ENCODE assay signal across 12 cellular contexts in the genomic region with DNA sequence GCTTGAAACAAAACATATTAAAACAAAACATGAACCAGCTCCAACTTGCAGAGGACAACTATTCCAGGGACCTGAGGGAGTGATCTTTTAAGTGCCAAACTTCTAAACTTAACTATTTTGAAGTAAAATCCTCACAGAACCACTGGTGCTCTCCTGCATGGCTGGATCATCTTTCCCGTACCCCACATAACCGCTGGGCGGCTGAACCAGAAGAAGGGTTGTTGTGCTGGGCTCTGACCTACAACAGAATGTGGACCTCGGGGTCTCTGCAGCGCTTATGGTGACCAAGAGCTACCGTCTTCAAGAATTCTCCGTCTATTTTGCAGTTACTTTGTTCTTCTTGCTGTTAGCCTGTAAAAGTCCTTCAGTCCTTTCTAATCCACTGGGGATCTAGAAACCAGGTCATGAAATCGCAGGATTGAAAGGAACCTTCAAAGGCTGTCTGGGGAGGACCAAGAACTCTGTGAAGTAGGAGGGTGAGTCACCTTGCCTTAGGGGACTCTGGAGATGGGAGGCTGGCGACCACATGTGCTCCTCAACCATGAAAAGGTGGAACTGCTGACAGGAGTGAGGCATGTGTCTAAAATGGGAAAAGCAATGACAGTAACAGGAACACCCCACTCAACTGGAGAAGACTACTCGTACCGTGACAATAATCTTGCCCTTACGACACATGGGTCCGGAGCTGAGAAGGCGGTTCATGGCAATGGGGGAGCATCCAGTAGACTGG. TPM values are rescaled to one million over a fixed set of nuclear protein-coding genes. Genes with fewer than 3 reads are reported as not detected.
DNase-seq lines count a peak whose midpoint lies in the region; ATAC-seq and TF ChIP-seq lines count a peak whose summit lies in the region.
"Had no signal": no experiment of that assay in that cellular context is flagged by ENCODE, and none has a peak within 500 bp of the region (broad histone marks: within the 10 kb centered on the region; RNA-seq: fewer than 3 reads in every experiment).

No MANE protein-coding gene starts in this region.

- H3K27me3 ChIP-seq in foreskin keratinocyte, result no peaks in the 10 kb centered on the region
- H3K27me3 ChIP-seq: upper lobe of right lung had no signal

- H3K27me3 Mint-ChIP-seq in natural killer cell (ENCODE audit: low read depth in 2 of 2) (no peaks in the 10 kb centered on the region), WTC11 (ENCODE audit: low read depth) (no peaks in the 10 kb centered on the region)
- H3K27me3 Mint-ChIP-seq in natural killer cell treated with Interleukin-12 subunit alpha and Interleukin-12 subunit beta and Interleukin-15 and Interleukin-18, amount 100 ng/mL, for 72 hours, result no peaks in the 10 kb centered on the region

- H3K9me3 Mint-ChIP-seq in natural killer cell (no peaks in the 10 kb centered on the region), WTC11 (no peaks in the 10 kb centered on the region)
- no peaks in the 10 kb centered on the region for H3K9me3 Mint-ChIP-seq in natural killer cell treated with Interleukin-12 subunit alpha and Interleukin-12 subunit beta and Interleukin-15 and Interleukin-18, amount 100 ng/mL, for 72 hours
- H3K9me3 Mint-ChIP-seq: activated naive CD4-positive, alpha-beta T cell treated with anti-CD3 and anti-CD28 coated beads for 36 hours had no signal

- POLR2A ChIA-PET in WTC11 (lab: Charles Lee), result interaction anchor here (0.5 kb wide), 1 partner anchor 430 kb away, joined by 3 read pairs; no protein-coding TSS in a partner anchor

- TF ChIP-seq CTCF in natural killer cell (IDR thresholded peaks at IDR 0.05) (no peak), WTC11 (IDR thresholded peaks at IDR 0.05) (no peak), foreskin keratinocyte (conservative IDR thresholded peaks at IDR 0.05) (no peak)

- DNase-seq in natural killer cell, result no peak
- DNase-seq in natural killer cell treated with Interleukin-12 subunit alpha and Interleukin-12 subunit beta and Interleukin-15 and Interleukin-18, amount 100 ng/mL, for 72 hours (ENCODE audit: low spot score), result no peak
- DNase-seq in WTC11 (ENCODE audit: low spot score), result no peak
- peak in 1 of 2 donors; percentile 65 for DNase-seq in foreskin keratinocyte
- DNase-seq in NCI-H1694 treated with DMSO at 0.1 percent for 48 hours (lab: John Stamatoyannopoulos, UW), result no peak
- no peak for DNase-seq in left colon
- DNase-seq: activated naive CD4-positive, alpha-beta T cell treated with anti-CD3 and anti-CD28 coated beads for 36 hours; effector CD8-positive, alpha-beta T cell had no signal

- H3K27ac Mint-ChIP-seq in natural killer cell, result peak overlapping the region; percentile 63 to 75
- H3K27ac Mint-ChIP-seq in natural killer cell treated with Interleukin-12 subunit alpha and Interleukin-12 subunit beta and Interleukin-15 and Interleukin-18, amount 100 ng/mL, for 72 hours, result peak overlapping the region in 1 of 2 donors; percentile 26
- peak overlapping the region; percentile 20 for H3K27ac Mint-ChIP-seq in WTC11
- H3K27ac Mint-ChIP-seq: activated naive CD4-positive, alpha-beta T cell treated with anti-CD3 and anti-CD28 coated beads for 36 hours had no signal

- H3K4me1 ChIP-seq in foreskin keratinocyte, result peaks cover 18% of the 10 kb centered on the region

- CTCF ChIA-PET in WTC11 (lab: Charles Lee), result interaction anchor here (1.2 kb wide), 1 partner anchor 123 kb away, joined by 3 read pairs; no protein-coding TSS in a partner anchor

- ATAC-seq in natural killer cell, result no peak
- ATAC-seq in natural killer cell treated with Interleukin-12 subunit alpha and Interleukin-12 subunit beta and Interleukin-15 and Interleukin-18, amount 100 ng/mL, for 72 hours, result no peak
- no peak for ATAC-seq in WTC11
- ATAC-seq in foreskin keratinocyte, result peak; percentile 63
- ATAC-seq in GM18870 (IDR thresholded peaks at IDR 0.05; ENCODE audit: unreplicated experiment), result no peak
- no peak for ATAC-seq in HG03159 (IDR thresholded peaks at IDR 0.05; ENCODE audit: unreplicated experiment)
- ATAC-seq in left colon, result no peak
- ATAC-seq: Right ventricle myocardium inferior had no signal

- H3K36me3 Mint-ChIP-seq in natural killer cell (no peaks in the 10 kb centered on the region), WTC11 (peaks cover 29% of the 10 kb centered on the region)
- no peaks in the 10 kb centered on the region for H3K36me3 Mint-ChIP-seq in natural killer cell treated with Interleukin-12 subunit alpha and Interleukin-12 subunit beta and Interleukin-15 and Interleukin-18, amount 100 ng/mL, for 72 hours

- H3K27ac ChIP-seq in foreskin keratinocyte, result no peak overlapping the region
- H3K27ac ChIP-seq: upper lobe of right lung had no signal

- H3K4me1 Mint-ChIP-seq in natural killer cell (peaks cover 40 to 51% of the 10 kb centered on the region in 2 donors), WTC11 (peaks cover 38% of the 10 kb centered on the region)
- H3K4me1 Mint-ChIP-seq in natural killer cell treated with Interleukin-12 subunit alpha and Interleukin-12 subunit beta and Interleukin-15 and Interleukin-18, amount 100 ng/mL, for 72 hours (ENCODE audit: low read depth in 2 of 2), result peaks cover 39 to 52% of the 10 kb centered on the region in 2 donors

- intact Hi-C loops in natural killer cell (cut with micrococcal nuclease) (no loop called here), left colon (cut with DNase I, micrococcal nuclease) (no loop called here)

- H3K4me3 Mint-ChIP-seq in natural killer cell (peak overlapping the region; percentile 17), WTC11 (no peak overlapping the region)
- H3K4me3 Mint-ChIP-seq in natural killer cell treated with Interleukin-12 subunit alpha and Interleukin-12 subunit beta and Interleukin-15 and Interleukin-18, amount 100 ng/mL, for 72 hours, result no peak overlapping the region
- H3K4me3 Mint-ChIP-seq: activated naive CD4-positive, alpha-beta T cell treated with anti-CD3 and anti-CD28 coated beads for 36 hours had no signal

TF ChIP-seq in WTC11, 78 proteins besides CTCF, POLR2A, EP300 and RAD21 (continues in another document):
- TF ChIP-seq ZNF416 (CRISPR knock-in tag; IDR thresholded peaks at IDR 0.05) (no peak), GABPB1 (CRISPR knock-in tag; IDR thresholded peaks at IDR 0.05) (no peak), SMAD4 (CRISPR knock-in tag; IDR thresholded peaks at IDR 0.05) (no peak), HMGA2 (CRISPR knock-in tag; IDR thresholded peaks at IDR 0.05) (no peak), ELF4 (CRISPR knock-in tag; IDR thresholded peaks at IDR 0.05; ENCODE audit: low read depth) (no peak), ATF1 (CRISPR knock-in tag; IDR thresholded peaks at IDR 0.05) (no peak)
- TF ChIP-seq, protein P1, sequence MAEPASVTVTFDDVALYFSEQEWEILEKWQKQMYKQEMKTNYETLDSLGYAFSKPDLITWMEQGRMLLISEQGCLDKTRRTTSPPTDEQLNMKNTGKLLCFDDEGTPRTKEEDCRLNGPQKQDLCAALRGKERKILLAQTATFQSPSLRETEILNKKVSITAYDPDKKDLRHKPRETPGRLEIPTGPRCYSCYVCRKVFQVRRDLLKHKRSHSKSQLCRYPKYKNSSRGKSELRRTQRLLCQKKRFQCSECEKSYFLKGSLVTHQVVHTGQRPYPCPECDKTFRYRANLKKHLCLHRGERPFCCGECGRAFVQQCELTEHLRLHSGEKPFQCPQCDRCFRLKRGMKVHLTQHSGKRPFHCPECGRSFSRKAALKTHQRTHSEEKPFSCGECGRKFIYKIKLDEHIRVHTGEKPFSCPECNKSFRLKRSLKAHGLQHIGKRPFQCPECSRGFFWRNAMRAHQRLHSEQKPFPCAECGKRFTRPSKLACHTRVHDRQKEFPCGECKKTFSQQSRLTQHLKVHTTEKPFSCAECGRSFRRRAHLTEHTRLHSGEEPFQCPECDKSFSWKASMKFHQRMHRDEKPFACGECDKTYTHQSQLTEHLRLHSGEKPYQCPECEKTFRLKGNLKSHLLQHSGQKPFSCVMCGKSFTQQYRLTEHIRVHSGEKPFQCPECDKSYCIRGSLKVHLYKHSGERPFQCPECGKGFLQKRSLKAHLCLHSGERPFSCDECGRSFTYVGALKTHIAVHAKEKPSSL (CRISPR knock-in tag; conservative IDR thresholded peaks at IDR 0.05), result no peak
- TF ChIP-seq, protein P2, sequence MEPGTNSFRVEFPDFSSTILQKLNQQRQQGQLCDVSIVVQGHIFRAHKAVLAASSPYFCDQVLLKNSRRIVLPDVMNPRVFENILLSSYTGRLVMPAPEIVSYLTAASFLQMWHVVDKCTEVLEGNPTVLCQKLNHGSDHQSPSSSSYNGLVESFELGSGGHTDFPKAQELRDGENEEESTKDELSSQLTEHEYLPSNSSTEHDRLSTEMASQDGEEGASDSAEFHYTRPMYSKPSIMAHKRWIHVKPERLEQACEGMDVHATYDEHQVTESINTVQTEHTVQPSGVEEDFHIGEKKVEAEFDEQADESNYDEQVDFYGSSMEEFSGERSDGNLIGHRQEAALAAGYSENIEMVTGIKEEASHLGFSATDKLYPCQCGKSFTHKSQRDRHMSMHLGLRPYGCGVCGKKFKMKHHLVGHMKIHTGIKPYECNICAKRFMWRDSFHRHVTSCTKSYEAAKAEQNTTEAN (CRISPR knock-in tag; IDR thresholded peaks at IDR 0.05), result no peak
- TF ChIP-seq, protein P3, sequence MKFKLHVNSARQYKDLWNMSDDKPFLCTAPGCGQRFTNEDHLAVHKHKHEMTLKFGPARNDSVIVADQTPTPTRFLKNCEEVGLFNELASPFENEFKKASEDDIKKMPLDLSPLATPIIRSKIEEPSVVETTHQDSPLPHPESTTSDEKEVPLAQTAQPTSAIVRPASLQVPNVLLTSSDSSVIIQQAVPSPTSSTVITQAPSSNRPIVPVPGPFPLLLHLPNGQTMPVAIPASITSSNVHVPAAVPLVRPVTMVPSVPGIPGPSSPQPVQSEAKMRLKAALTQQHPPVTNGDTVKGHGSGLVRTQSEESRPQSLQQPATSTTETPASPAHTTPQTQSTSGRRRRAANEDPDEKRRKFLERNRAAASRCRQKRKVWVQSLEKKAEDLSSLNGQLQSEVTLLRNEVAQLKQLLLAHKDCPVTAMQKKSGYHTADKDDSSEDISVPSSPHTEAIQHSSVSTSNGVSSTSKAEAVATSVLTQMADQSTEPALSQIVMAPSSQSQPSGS (CRISPR knock-in tag; IDR thresholded peaks at IDR 0.05; ENCODE audit: borderline replicate concordance, low read depth), result no peak

RNA-seq across cellular contexts. Expression of a gene that starts 46.6 kb away (rescaled TPM):
- total RNA-seq in natural killer cell, result 100 to 1,000 TPM; 170 to 200 (median 177) TPM
- total RNA-seq in natural killer cell treated with Interleukin-12 subunit alpha and Interleukin-12 subunit beta and Interleukin-15 and Interleukin-18, amount 100 ng/mL, for 72 hours, result 100 to 1,000 TPM; 295 to 479 TPM
- 330 to 368 TPM (median 346 TPM) in 3 replicates for total RNA-seq in WTC11 (2021)
- total RNA-seq in foreskin keratinocyte, result 521 and 562 TPM in 2 replicates
- 411 and 420 TPM in 2 replicates for polyA plus RNA-seq in foreskin keratinocyte
- 100 to 1,000 TPM; 390 to 417 TPM for total RNA-seq in left colon

RNA-seq across cellular contexts. Expression of a gene that starts 46.8 kb away (rescaled TPM):
- total RNA-seq in natural killer cell, result 100 to 1,000 TPM; 275 to 315 (median 275) TPM
- total RNA-seq in natural killer cell treated with Interleukin-12 subunit alpha and Interleukin-12 subunit beta and Interleukin-15 and Interleukin-18, amount 100 ng/mL, for 72 hours, result 100 to 1,000 TPM; 246 to 264 TPM
- 347 to 354 TPM (median 353 TPM) in 3 replicates for total RNA-seq in WTC11 (2021)
- 257 and 274 TPM in 2 replicates for total RNA-seq in foreskin keratinocyte
- polyA plus RNA-seq in foreskin keratinocyte, result 110 and 131 TPM in 2 replicates
- 100 to 1,000 TPM; 245 to 254 TPM for total RNA-seq in left colon
